1 cellular context compared by ENCODE assay signal in genomic region chr6:44266347-44266746, GRCh38.
TF ChIP-seq lines count a peak whose summit lies in the region.

No MANE protein-coding gene starts in this region.

TF ChIP-seq in K562, 482 proteins besides CTCF, POLR2A, EP300 and RAD21:
- TF ChIP-seq MYBL2 (IDR thresholded peaks at IDR 0.05; ENCODE audit: low read depth) (no peak), MYBL2 (CRISPR knock-in tag; IDR thresholded peaks at IDR 0.05; ENCODE audit: borderline replicate concordance) (no peak), GTF2A2 (tag; IDR thresholded peaks at IDR 0.05) (no peak), SAFB (IDR thresholded peaks at IDR 0.05; ENCODE audit: borderline replicate concordance, low read depth, low read length) (no peak), HDAC8 (tag; IDR thresholded peaks at IDR 0.05) (no peak), SRSF1 (IDR thresholded peaks at IDR 0.05; ENCODE audit: low read depth, low read length) (no peak), E2F4 (CRISPR knock-in tag; IDR thresholded peaks at IDR 0.05; ENCODE audit: low read depth) (no peak), POU5F1 (IDR thresholded peaks at IDR 0.05; ENCODE audit: borderline replicate concordance, low read depth, low read length, partially characterized antibody) (no peak), SIX5 (IDR thresholded peaks at IDR 0.05; ENCODE audit: borderline replicate concordance in 1 of 2, insufficient read depth in 1 of 2, low read depth in 1 of 2, low read length in 2 of 2) (no peak), PTRF (tag; IDR thresholded peaks at IDR 0.05) (no peak), ZNF780A (CRISPR knock-in tag; IDR thresholded peaks at IDR 0.05) (no peak), RCOR1 (IDR thresholded peaks at IDR 0.05; ENCODE audit: borderline replicate concordance in 1 of 2, low read depth in 2 of 2, low read length in 2 of 2) (no peak), ZBTB5 (IDR thresholded peaks at IDR 0.05) (no peak), POLR2AphosphoS5 (IDR thresholded peaks at IDR 0.05; ENCODE audit: control insufficient read depth, insufficient read depth, low read depth, low read length) (no peak), IRF9 (tag; IDR thresholded peaks at IDR 0.05) (no peak)
- TF ChIP-seq, protein P1, sequence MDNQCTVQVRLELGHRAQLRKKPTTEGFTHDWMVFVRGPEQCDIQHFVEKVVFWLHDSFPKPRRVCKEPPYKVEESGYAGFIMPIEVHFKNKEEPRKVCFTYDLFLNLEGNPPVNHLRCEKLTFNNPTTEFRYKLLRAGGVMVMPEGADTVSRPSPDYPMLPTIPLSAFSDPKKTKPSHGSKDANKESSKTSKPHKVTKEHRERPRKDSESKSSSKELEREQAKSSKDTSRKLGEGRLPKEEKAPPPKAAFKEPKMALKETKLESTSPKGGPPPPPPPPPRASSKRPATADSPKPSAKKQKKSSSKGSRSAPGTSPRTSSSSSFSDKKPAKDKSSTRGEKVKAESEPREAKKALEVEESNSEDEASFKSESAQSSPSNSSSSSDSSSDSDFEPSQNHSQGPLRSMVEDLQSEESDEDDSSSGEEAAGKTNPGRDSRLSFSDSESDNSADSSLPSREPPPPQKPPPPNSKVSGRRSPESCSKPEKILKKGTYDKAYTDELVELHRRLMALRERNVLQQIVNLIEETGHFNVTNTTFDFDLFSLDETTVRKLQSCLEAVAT (IDR thresholded peaks at IDR 0.05), result no peak
- TF ChIP-seq, protein P2, sequence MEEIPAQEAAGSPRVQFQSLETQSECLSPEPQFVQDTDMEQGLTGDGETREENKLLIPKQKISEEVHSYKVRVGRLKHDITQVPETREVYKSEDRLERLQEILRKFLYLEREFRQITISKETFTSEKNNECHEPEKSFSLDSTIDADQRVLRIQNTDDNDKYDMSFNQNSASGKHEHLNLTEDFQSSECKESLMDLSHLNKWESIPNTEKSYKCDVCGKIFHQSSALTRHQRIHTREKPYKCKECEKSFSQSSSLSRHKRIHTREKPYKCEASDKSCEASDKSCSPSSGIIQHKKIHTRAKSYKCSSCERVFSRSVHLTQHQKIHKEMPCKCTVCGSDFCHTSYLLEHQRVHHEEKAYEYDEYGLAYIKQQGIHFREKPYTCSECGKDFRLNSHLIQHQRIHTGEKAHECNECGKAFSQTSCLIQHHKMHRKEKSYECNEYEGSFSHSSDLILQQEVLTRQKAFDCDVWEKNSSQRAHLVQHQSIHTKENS (CRISPR knock-in tag; IDR thresholded peaks at IDR 0.05), result no peak
- TF ChIP-seq, protein P3, sequence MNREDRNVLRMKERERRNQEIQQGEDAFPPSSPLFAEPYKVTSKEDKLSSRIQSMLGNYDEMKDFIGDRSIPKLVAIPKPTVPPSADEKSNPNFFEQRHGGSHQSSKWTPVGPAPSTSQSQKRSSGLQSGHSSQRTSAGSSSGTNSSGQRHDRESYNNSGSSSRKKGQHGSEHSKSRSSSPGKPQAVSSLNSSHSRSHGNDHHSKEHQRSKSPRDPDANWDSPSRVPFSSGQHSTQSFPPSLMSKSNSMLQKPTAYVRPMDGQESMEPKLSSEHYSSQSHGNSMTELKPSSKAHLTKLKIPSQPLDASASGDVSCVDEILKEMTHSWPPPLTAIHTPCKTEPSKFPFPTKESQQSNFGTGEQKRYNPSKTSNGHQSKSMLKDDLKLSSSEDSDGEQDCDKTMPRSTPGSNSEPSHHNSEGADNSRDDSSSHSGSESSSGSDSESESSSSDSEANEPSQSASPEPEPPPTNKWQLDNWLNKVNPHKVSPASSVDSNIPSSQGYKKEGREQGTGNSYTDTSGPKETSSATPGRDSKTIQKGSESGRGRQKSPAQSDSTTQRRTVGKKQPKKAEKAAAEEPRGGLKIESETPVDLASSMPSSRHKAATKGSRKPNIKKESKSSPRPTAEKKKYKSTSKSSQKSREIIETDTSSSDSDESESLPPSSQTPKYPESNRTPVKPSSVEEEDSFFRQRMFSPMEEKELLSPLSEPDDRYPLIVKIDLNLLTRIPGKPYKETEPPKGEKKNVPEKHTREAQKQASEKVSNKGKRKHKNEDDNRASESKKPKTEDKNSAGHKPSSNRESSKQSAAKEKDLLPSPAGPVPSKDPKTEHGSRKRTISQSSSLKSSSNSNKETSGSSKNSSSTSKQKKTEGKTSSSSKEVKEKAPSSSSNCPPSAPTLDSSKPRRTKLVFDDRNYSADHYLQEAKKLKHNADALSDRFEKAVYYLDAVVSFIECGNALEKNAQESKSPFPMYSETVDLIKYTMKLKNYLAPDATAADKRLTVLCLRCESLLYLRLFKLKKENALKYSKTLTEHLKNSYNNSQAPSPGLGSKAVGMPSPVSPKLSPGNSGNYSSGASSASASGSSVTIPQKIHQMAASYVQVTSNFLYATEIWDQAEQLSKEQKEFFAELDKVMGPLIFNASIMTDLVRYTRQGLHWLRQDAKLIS (CRISPR knock-in tag; IDR thresholded peaks at IDR 0.05), result no peak
TF ChIP-seq in K562: peak in this region for 0.
